ENCODE assay signal across 19 cellular contexts in the genomic region with DNA sequence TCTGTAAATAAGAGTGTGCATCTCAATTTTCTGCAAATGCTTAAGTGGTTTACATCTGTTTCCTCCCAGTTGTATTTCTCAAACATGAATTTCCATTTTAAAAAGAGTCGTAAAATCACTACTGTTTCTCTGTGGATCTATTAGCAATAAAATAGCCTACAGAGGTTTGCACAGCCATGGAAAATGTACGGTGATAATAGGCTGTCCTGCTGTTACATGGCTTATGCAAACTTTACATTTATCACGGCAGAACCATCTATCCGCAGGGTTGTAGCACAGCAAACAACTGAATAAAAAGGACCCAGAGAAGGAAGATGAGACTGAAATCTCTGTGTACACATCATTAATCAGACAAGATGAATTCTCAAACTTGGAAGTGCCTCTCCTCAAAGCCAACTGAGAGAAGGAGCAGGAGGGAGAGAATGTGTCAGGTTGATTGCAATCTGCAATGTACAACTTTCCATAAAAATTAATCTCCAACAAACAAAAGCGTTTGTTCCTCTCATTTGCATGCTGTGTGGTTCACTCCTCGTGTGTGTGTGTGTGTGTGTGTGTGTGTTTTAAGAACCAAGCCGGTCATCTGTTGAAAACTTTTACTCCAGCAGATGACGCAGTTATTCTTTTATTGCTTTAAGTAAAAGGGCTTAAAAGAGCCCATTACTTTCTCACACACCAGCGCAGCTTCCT.
DNase-seq lines count a peak whose midpoint lies in the region; ATAC-seq and TF ChIP-seq lines count a peak whose summit lies in the region.
"Had no signal": no experiment of that assay in that cellular context is flagged by ENCODE, and none has a peak within 500 bp of the region (broad histone marks: within the 10 kb centered on the region; RNA-seq: fewer than 3 reads in every experiment).

No MANE protein-coding gene starts in this region.

- peak; percentile 14 for DNase-seq in NCI-H2107 treated with DMSO at 0.1 percent for 48 hours (lab: John Stamatoyannopoulos, UW; ENCODE audit: unreplicated experiment)
- no peak for DNase-seq in NCI-H2107 (lab: John Stamatoyannopoulos, UW)
- peak; percentile 92 to 99 for DNase-seq in NCI-H2081 (lab: John Stamatoyannopoulos, UW)
- peak; percentile 17 for DNase-seq in RPMI7951 (ENCODE audit: low read depth)
- no peak for DNase-seq in nephron progenitor cell
- DNase-seq in stimulated activated naive CD8-positive, alpha-beta T cell treated with anti-CD3 and anti-CD28 coated beads, Interleukin-15, amount 100 ng/mL, for 72 hours = no peak
- DNase-seq: activated CD4-positive, alpha-beta T cell treated with anti-CD3 and anti-CD28 coated beads for 48 hours; activated CD8-positive, alpha-beta memory T cell treated with anti-CD3 and anti-CD28 coated beads, Interleukin-2, amount 50 U/mL, for 4 hours; activated effector memory CD4-positive, alpha-beta T cell treated with Interleukin-2 at 50 U/mL for 16 hours; GDM1; NCI-H2029 treated with DMSO at 0.1 percent for 48 hours; stimulated activated CD8-positive, alpha-beta memory T cell treated with anti-CD3 and anti-CD28 coated beads, Interleukin-4, amount 100 ng/mL, for 48 hours; uterus had no signal

- TF ChIP-seq CTCF in nephron progenitor cell (IDR thresholded peaks at IDR 0.05) = no peak

- no peaks in the 10 kb centered on the region for H3K9me3 Mint-ChIP-seq in nephron progenitor cell
- no peaks in the 10 kb centered on the region for H3K9me3 Mint-ChIP-seq in stimulated activated naive CD8-positive, alpha-beta T cell treated with anti-CD3 and anti-CD28 coated beads, Interleukin-15, amount 100 ng/mL, for 72 hours
- H3K9me3 Mint-ChIP-seq: dendritic cell treated with granulocyte-macrophage colony-stimulating factor and Interleukin-4, amounts not matched to agents 40 ng/mL and 50 ng/mL, for 4 days had no signal

- peak overlapping the region; percentile 55 for H3K27ac Mint-ChIP-seq in nephron progenitor cell
- no peak overlapping the region for H3K27ac Mint-ChIP-seq in stimulated activated naive CD8-positive, alpha-beta T cell treated with anti-CD3 and anti-CD28 coated beads, Interleukin-15, amount 100 ng/mL, for 72 hours
- H3K27ac Mint-ChIP-seq: dendritic cell treated with granulocyte-macrophage colony-stimulating factor and Interleukin-4, amounts not matched to agents 40 ng/mL and 50 ng/mL, for 4 days had no signal

- no peaks in the 10 kb centered on the region for H3K36me3 Mint-ChIP-seq in nephron progenitor cell (ENCODE audit: low read depth)

- peaks cover 3% of the 10 kb centered on the region for H3K27me3 Mint-ChIP-seq in nephron progenitor cell (ENCODE audit: low read depth, poor library complexity)
- peaks cover 33% of the 10 kb centered on the region for H3K27me3 Mint-ChIP-seq in stimulated activated naive CD8-positive, alpha-beta T cell treated with anti-CD3 and anti-CD28 coated beads, Interleukin-15, amount 100 ng/mL, for 72 hours

- ATAC-seq in GM21526 (IDR thresholded peaks at IDR 0.05; ENCODE audit: low FRiP score, unreplicated experiment) (no peak), GM18858 (IDR thresholded peaks at IDR 0.05; ENCODE audit: unreplicated experiment) (no peak)
- ATAC-seq in stimulated activated naive CD8-positive, alpha-beta T cell treated with anti-CD3 and anti-CD28 coated beads, Interleukin-15, amount 100 ng/mL, for 72 hours = no peak
- ATAC-seq: gastroesophageal sphincter, left lobe of liver, Right ventricle myocardium inferior had no signal

- no peak overlapping the region for H3K4me3 Mint-ChIP-seq in nephron progenitor cell
- no peak overlapping the region for H3K4me3 Mint-ChIP-seq in stimulated activated naive CD8-positive, alpha-beta T cell treated with anti-CD3 and anti-CD28 coated beads, Interleukin-15, amount 100 ng/mL, for 72 hours
- H3K4me3 Mint-ChIP-seq: dendritic cell treated with granulocyte-macrophage colony-stimulating factor and Interleukin-4, amounts not matched to agents 40 ng/mL and 50 ng/mL, for 4 days had no signal

- H3K4me1 Mint-ChIP-seq in nephron progenitor cell = peaks cover 51% of the 10 kb centered on the region
- no peaks in the 10 kb centered on the region for H3K4me1 Mint-ChIP-seq in stimulated activated naive CD8-positive, alpha-beta T cell treated with anti-CD3 and anti-CD28 coated beads, Interleukin-15, amount 100 ng/mL, for 72 hours

Comparison
In these comparisons a context has a peak if more than half of its experiments do, and no peak if none do; other contexts are left out.
1. DNase-seq: peak in NCI-H2107 treated with DMSO at 0.1 percent for 48 hours (single experiment), NCI-H2081 (2 of 2) and RPMI7951 (single experiment); none in NCI-H2107 (single experiment), nephron progenitor cell (single experiment) and stimulated activated naive CD8-positive, alpha-beta T cell treated with anti-CD3 and anti-CD28 coated beads, Interleukin-15, amount 100 ng/mL, for 72 hours (0 of 2).